ENCODE assay signal across 9 cellular contexts in the genomic region with DNA sequence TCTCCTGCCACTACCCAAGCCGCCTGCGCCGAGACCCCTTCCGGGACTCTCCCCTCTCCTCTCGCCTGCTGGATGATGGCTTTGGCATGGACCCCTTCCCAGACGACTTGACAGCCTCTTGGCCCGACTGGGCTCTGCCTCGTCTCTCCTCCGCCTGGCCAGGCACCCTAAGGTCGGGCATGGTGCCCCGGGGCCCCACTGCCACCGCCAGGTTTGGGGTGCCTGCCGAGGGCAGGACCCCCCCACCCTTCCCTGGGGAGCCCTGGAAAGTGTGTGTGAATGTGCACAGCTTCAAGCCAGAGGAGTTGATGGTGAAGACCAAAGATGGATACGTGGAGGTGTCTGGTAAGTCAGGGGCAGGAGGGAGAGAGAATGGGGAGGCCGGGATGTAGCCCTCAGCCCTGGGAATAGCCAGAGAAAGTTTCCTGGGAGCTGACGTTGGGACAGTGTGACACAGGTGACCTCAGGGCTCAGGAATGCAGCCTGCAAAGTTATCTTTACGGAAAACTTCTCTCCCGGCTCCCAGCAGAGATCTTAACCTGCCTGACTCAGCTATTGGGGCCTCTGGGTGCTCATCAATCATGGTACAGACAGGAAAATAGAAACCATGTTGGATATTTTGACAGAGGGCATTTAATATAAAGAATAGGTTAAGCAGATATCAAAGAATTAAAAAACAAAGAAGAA. TPM values are rescaled to one million over a fixed set of nuclear protein-coding genes. Genes with fewer than 3 reads are reported as not detected.
DNase-seq lines count a peak whose midpoint lies in the region; ATAC-seq and TF ChIP-seq lines count a peak whose summit lies in the region.
"Had no signal": no experiment of that assay in that cellular context is flagged by ENCODE, and none has a peak within 500 bp of the region (broad histone marks: within the 10 kb centered on the region; RNA-seq: fewer than 3 reads in every experiment).

No MANE protein-coding gene starts in this region.

- H3K27ac ChIP-seq in neuronal stem cell (replicated peaks; ENCODE audit: low read length), result no peak overlapping the region

- peak; percentile 66 for DNase-seq in AG10803 (ENCODE audit: low read depth)
- peak; percentile 2 for DNase-seq in RKO (ENCODE audit: low spot score)
- DNase-seq in fibroblast of mammary gland (ENCODE audit: low read depth), result peak; percentile 58
- no peak for DNase-seq in neuronal stem cell (ENCODE audit: low spot score)
- DNase-seq in NCI-H187 treated with DMSO at 0.1 percent for 48 hours (lab: John Stamatoyannopoulos, UW), result no peak
- no peak for DNase-seq in cerebellum (ENCODE audit: low spot score)
- DNase-seq: GF-D8 had no signal

- no peak overlapping the region for H2BK120ac ChIP-seq in neuronal stem cell (ENCODE audit: low read depth, low read length)

- no peaks in the 10 kb centered on the region for H3K9me3 ChIP-seq in neuronal stem cell (replicated peaks in 1 of 2; ENCODE audit: control insufficient read depth in 2 of 2, insufficient read depth in 1 of 2, low read depth in 1 of 2, low read length in 2 of 2)

- ATAC-seq in GM21367 (IDR thresholded peaks at IDR 0.05; ENCODE audit: unreplicated experiment), result no peak
- ATAC-seq in GM18520 (IDR thresholded peaks at IDR 0.05; ENCODE audit: unreplicated experiment), result no peak

- no CpG with 5 or more reads among the region's 18 CpGs for WGBS in neuronal stem cell (ENCODE audit: extremely low coverage in 2 of 2, insufficient read length in 2 of 2, insufficient replicate concordance in 1 of 2), 2 donors

- H3K9ac ChIP-seq in neuronal stem cell (ENCODE audit: low read depth, low read length, poor library complexity), result no peak overlapping the region

- H3K14ac ChIP-seq in neuronal stem cell (ENCODE audit: low read length), result no peak overlapping the region

- H4K8ac ChIP-seq in neuronal stem cell (ENCODE audit: low read depth, low read length), result no peak overlapping the region

- H2BK5ac ChIP-seq in neuronal stem cell (ENCODE audit: low read length), result no peak overlapping the region

- peak overlapping the region; percentile 49 for H2AK5ac ChIP-seq in neuronal stem cell (ENCODE audit: low read depth, low read length)

- H3K4me2 ChIP-seq in neuronal stem cell (ENCODE audit: insufficient read depth, low read length, poor library complexity, severe bottlenecking), result no peak overlapping the region

- no peaks in the 10 kb centered on the region for H3K79me1 ChIP-seq in neuronal stem cell (ENCODE audit: low read depth, low read length)

- no peak overlapping the region for H3K23ac ChIP-seq in neuronal stem cell (ENCODE audit: low read depth, low read length, poor library complexity)

- no peak overlapping the region for H2BK12ac ChIP-seq in neuronal stem cell (ENCODE audit: low read length)

- peaks cover 0 to 7% (median 5%) of the 10 kb centered on the region in 3 experiments for H3K27me3 ChIP-seq in neuronal stem cell (ENCODE audit: control insufficient read depth in 3 of 3, insufficient read depth in 3 of 3, low read depth in 1 of 3, low read length in 3 of 3)

- H4K91ac ChIP-seq in neuronal stem cell (ENCODE audit: low read depth, low read length, poor library complexity), result no peak overlapping the region

- H3K4ac ChIP-seq in neuronal stem cell (ENCODE audit: low read length), result no peak overlapping the region

- peaks cover 0 to 22% of the 10 kb centered on the region in 2 donors for H3K4me1 ChIP-seq in neuronal stem cell (ENCODE audit: control insufficient read depth in 2 of 2, insufficient read depth in 1 of 2, low read depth in 1 of 2, low read length in 2 of 2)

- TF ChIP-seq CTCF in AG10803 (conservative IDR thresholded peaks at IDR 0.05; ENCODE audit: low read length) (no peak), fibroblast of mammary gland (conservative IDR thresholded peaks at IDR 0.05; ENCODE audit: control insufficient read depth, insufficient read depth, low read depth, low read length) (no peak)

- peak overlapping the region; percentile 80 for H3K18ac ChIP-seq in neuronal stem cell (ENCODE audit: low read length)

- peak overlapping the region; percentile 82 for H2BK15ac ChIP-seq in neuronal stem cell (ENCODE audit: low read length)

- H3K4me3 ChIP-seq in AG10803 (ENCODE audit: low read length) (peak overlapping the region; percentile 63), fibroblast of mammary gland (ENCODE audit: control insufficient read depth, low read depth, low read length) (peak overlapping the region; percentile 40), neuronal stem cell (ENCODE audit: low read length in 2 of 2) (no peak overlapping the region)

- H3K36me3 ChIP-seq in neuronal stem cell (replicated peaks in 1 of 2; ENCODE audit: control insufficient read depth in 2 of 2, insufficient read depth in 2 of 2, low read length in 2 of 2), result no peaks in the 10 kb centered on the region

- H2AFZ ChIP-seq in neuronal stem cell (ENCODE audit: low read length), result no peak overlapping the region

RNA-seq across cellular contexts. Expression of a gene that starts 0.7 kb away (rescaled TPM):
- polyA plus RNA-seq in neuronal stem cell (2013, experiment 1 of 2), result 0.17 TPM
- polyA plus RNA-seq in neuronal stem cell (2013, experiment 2 of 2), result 0.18 TPM
- total RNA-seq in cerebellum, result 1.3 TPM

Comparison
In these comparisons a context has a peak if more than half of its experiments do, and no peak if none do; other contexts are left out.
1. DNase-seq: peak in AG10803 (single experiment), RKO (single experiment) and fibroblast of mammary gland (single experiment); none in neuronal stem cell (single experiment), NCI-H187 treated with DMSO at 0.1 percent for 48 hours (single experiment) and cerebellum (single experiment).
2. H3K4me3 ChIP-seq: peak in AG10803 (single experiment) and fibroblast of mammary gland (single experiment); none in neuronal stem cell (0 of 2).